ENCODE assay signal across 1 cellular context in the genomic region with DNA sequence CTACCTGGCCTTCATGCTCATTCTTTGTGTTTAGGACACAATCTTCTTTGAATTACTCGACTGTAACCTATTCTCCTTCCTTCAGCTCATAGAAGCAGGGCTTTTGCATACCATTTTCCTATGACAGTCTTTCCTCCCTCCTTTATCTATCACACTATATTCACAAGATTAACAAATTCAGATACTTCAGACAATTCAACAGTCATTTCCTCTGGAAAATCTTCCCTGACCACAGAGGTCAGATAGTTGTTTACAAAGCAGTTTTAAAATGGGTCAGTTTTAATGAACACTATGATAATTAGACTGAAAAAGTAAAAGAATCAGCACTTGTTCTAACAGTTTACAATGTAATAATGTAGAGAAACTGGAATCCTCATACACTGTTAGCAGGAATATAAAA.
TF ChIP-seq lines count a peak whose summit lies in the region.

No MANE protein-coding gene starts in this region.

TF ChIP-seq in endothelial cell of umbilical vein, 7 proteins besides CTCF, POLR2A, EP300 and RAD21:
- TF ChIP-seq JUN (IDR thresholded peaks at IDR 0.05; ENCODE audit: borderline replicate concordance, insufficient read depth, insufficient read length, low read depth): no peak
- TF ChIP-seq, protein P1, sequence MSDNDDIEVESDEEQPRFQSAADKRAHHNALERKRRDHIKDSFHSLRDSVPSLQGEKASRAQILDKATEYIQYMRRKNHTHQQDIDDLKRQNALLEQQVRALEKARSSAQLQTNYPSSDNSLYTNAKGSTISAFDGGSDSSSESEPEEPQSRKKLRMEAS (IDR thresholded peaks at IDR 0.05; ENCODE audit: insufficient read depth, insufficient read length): no peak
- no peak for TF ChIP-seq MYC (IDR thresholded peaks at IDR 0.05; ENCODE audit: low read depth, low read length)
- TF ChIP-seq POLR2AphosphoS5 (IDR thresholded peaks at IDR 0.05; ENCODE audit: insufficient read depth, low read depth, low read length): no peak
- no peak for TF ChIP-seq GATA2 (IDR thresholded peaks at IDR 0.05; ENCODE audit: insufficient read depth, insufficient read length, low read depth, low read length)
- no peak for TF ChIP-seq EZH2 (IDR thresholded peaks at IDR 0.05; ENCODE audit: borderline replicate concordance, low read depth, low read length, severe bottlenecking)
- TF ChIP-seq FOS (IDR thresholded peaks at IDR 0.05; ENCODE audit: borderline replicate concordance, insufficient read depth, low read length): no peak
